ENCODE assay signal across 8 cellular contexts in genomic region chr6:142926494-142927273, GRCh38. TPM values are rescaled to one million over a fixed set of nuclear protein-coding genes. Genes with fewer than 3 reads are reported as not detected.
DNase-seq lines count a peak whose midpoint lies in the region; ATAC-seq and TF ChIP-seq lines count a peak whose summit lies in the region.

No MANE protein-coding gene starts in this region.

- POLR2A ChIA-PET in A673 (lab: Charles Lee; ENCODE audit: low non-redundant PET), result no interaction called here

- peaks cover 28% of the 10 kb centered on the region for H3K27me3 ChIP-seq in A673 (replicated peaks; ENCODE audit: insufficient read depth, low read depth, low read length, poor library complexity)

- H3K4me1 Mint-ChIP-seq in natural killer cell treated with Interleukin-12 subunit alpha and Interleukin-12 subunit beta and Interleukin-15 and Interleukin-18, amount 100 ng/mL, for 72 hours (ENCODE audit: low read depth in 2 of 2), result peaks cover 35 to 47% of the 10 kb centered on the region in 2 donors

- peak overlapping the region; percentile 45 for H3K4me3 ChIP-seq in A673 (ENCODE audit: low read depth, low read length, poor library complexity, severe bottlenecking)
- peak overlapping the region; percentile 71 for H3K4me3 ChIP-seq in fibroblast of the aortic adventitia (ENCODE audit: low read depth, low read length)

- no peaks in the 10 kb centered on the region for H3K36me3 Mint-ChIP-seq in natural killer cell treated with Interleukin-12 subunit alpha and Interleukin-12 subunit beta and Interleukin-15 and Interleukin-18, amount 100 ng/mL, for 72 hours

- H3K4me3 Mint-ChIP-seq in natural killer cell treated with Interleukin-12 subunit alpha and Interleukin-12 subunit beta and Interleukin-15 and Interleukin-18, amount 100 ng/mL, for 72 hours, result peak overlapping the region; percentile 87

- CTCF ChIA-PET in A673 (lab: Charles Lee), result no interaction called here

- DNase-seq in A673 (ENCODE audit: low spot score), result peak; percentile 49
- peak; percentile 74 for DNase-seq in OCI-M1 (lab: John Stamatoyannopoulos, UW)
- peak; percentile 55 for DNase-seq in activated gamma-delta T cell (lab: John Stamatoyannopoulos, UW)
- DNase-seq in fibroblast of the aortic adventitia (ENCODE audit: low read depth), result peak; percentile 85
- DNase-seq in natural killer cell treated with Interleukin-12 subunit alpha and Interleukin-12 subunit beta and Interleukin-15 and Interleukin-18, amount 100 ng/mL, for 72 hours (ENCODE audit: low spot score), result peak; percentile 90
- DNase-seq in superior temporal gyrus (ENCODE audit: extremely low spot score), result peak; percentile 84

- ATAC-seq in GM18520 (IDR thresholded peaks at IDR 0.05; ENCODE audit: unreplicated experiment), result peak; percentile 90
- ATAC-seq in HG02981 (IDR thresholded peaks at IDR 0.05; ENCODE audit: unreplicated experiment), result peak; percentile 88
- peak; percentile 97 for ATAC-seq in natural killer cell treated with Interleukin-12 subunit alpha and Interleukin-12 subunit beta and Interleukin-15 and Interleukin-18, amount 100 ng/mL, for 72 hours

- H3K9me3 Mint-ChIP-seq in natural killer cell treated with Interleukin-12 subunit alpha and Interleukin-12 subunit beta and Interleukin-15 and Interleukin-18, amount 100 ng/mL, for 72 hours, result no peaks in the 10 kb centered on the region

- TF ChIP-seq CTCF in A673 (conservative IDR thresholded peaks at IDR 0.05; ENCODE audit: low read depth, low read length) (no peak), fibroblast of the aortic adventitia (IDR thresholded peaks at IDR 0.05; ENCODE audit: insufficient read depth, low read length) (no peak)

- H3K27ac Mint-ChIP-seq in natural killer cell treated with Interleukin-12 subunit alpha and Interleukin-12 subunit beta and Interleukin-15 and Interleukin-18, amount 100 ng/mL, for 72 hours, result peak overlapping the region; percentile 93 to 98

- H3K36me3 ChIP-seq in A673 (ENCODE audit: insufficient read depth, low read length, poor library complexity, severe bottlenecking), result no peaks in the 10 kb centered on the region

- no peaks in the 10 kb centered on the region for H3K27me3 Mint-ChIP-seq in natural killer cell treated with Interleukin-12 subunit alpha and Interleukin-12 subunit beta and Interleukin-15 and Interleukin-18, amount 100 ng/mL, for 72 hours

- no peak overlapping the region for H3K27ac ChIP-seq in A673 (ENCODE audit: low read depth, low read length, poor library complexity, severe bottlenecking)

- no TSS peak for BruUV-seq in A673 (replicated peaks; lab: Mats Ljungman, UMichigan)

- H3K9me3 ChIP-seq in A673 (ENCODE audit: low read depth, low read length, poor library complexity, severe bottlenecking), result no peaks in the 10 kb centered on the region

- intact Hi-C loops in A673 (cut with micrococcal nuclease; ENCODE audit: unreplicated experiment), result no loop called here

- peaks cover 7% of the 10 kb centered on the region for H3K4me1 ChIP-seq in A673 (ENCODE audit: insufficient read depth, low read length, poor library complexity, severe bottlenecking)

RNA-seq across cellular contexts. Expression of gene HIVEP2, which starts 18.3 kb away (rescaled TPM):
- total RNA-seq in A673 (2021), result 3.1 and 3.2 TPM in 2 replicates
- 11.5 and 23.1 TPM in 2 replicates for total RNA-seq in fibroblast of the aortic adventitia (ENCODE audit: low replicate concordance)
- 10 to 100 TPM; 45.7 to 58.1 TPM for total RNA-seq in natural killer cell treated with Interleukin-12 subunit alpha and Interleukin-12 subunit beta and Interleukin-15 and Interleukin-18, amount 100 ng/mL, for 72 hours
